Comparison of ENCODE assay signal across 1 cellular context in the genomic region with DNA sequence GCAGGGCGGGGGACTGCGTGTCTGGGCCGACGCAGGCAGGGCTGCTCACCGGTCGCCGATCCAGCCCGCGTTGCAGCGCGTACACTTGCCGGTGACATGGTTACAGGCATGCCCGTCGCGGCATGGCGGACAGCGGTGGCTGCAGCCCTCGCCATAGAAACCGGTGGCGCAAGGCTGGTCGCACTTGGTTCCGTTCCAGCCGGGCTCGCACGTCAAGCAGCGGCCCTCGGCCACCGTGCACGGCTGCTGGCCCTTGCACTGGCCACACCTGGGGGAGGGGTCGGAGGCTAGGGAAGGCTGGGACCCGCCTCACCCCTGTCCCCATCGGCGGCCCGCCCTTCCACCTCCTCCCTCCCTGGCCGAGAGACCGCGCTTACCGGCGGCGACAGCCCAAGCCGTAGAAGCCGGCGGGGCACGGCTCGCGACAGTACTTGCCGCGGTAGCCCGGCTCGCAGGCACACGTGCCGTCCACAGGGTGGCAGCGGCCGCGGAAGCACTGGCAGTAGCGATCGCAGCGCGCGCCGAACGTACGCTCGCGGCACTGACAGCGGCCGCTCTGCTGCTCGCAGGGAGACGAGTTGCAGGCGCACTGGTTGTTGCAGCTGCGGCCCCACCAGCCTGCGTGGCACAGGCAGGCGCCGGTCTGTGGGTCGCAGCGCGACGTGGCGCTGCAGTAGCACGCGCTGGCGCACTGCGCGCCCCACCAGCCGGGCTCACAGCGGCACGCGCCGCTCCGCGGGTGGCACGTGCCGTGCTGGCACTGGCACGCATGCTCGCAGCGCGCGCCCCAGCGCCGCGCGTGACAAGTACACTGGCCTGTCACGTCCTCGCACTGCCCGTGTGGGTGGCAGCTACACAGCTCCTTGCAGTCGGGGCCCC.
TF ChIP-seq lines count a peak whose summit lies in the region.

No MANE protein-coding gene starts in this region.

TF ChIP-seq in SK-N-SH, 30 proteins besides CTCF, POLR2A, EP300 and RAD21 (continued from another document):
- TF ChIP-seq, protein P1, sequence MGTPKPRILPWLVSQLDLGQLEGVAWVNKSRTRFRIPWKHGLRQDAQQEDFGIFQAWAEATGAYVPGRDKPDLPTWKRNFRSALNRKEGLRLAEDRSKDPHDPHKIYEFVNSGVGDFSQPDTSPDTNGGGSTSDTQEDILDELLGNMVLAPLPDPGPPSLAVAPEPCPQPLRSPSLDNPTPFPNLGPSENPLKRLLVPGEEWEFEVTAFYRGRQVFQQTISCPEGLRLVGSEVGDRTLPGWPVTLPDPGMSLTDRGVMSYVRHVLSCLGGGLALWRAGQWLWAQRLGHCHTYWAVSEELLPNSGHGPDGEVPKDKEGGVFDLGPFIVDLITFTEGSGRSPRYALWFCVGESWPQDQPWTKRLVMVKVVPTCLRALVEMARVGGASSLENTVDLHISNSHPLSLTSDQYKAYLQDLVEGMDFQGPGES (IDR thresholded peaks at IDR 0.05; ENCODE audit: low read depth, low read length): no peak
- no peak for TF ChIP-seq FOXJ3 (CRISPR knock-in tag; IDR thresholded peaks at IDR 0.05)
